ENCODE assay signal across 8 cellular contexts in genomic region chr19:8321760-8322637, GRCh38. TPM values are rescaled to one million over a fixed set of nuclear protein-coding genes. Genes with fewer than 3 reads are reported as not detected.
DNase-seq lines count a peak whose midpoint lies in the region; ATAC-seq and TF ChIP-seq lines count a peak whose summit lies in the region.

No MANE protein-coding gene starts in this region.

- H3K79me2 ChIP-seq in HCT116 (ENCODE audit: insufficient read depth, low read length) = peaks cover 57% of the 10 kb centered on the region

- no peaks in the 10 kb centered on the region for H3K9me3 Mint-ChIP-seq in activated B cell treated with CpG ODN at 0.5 μM for 24 hours

- H3K36me3 ChIP-seq in HCT116 (ENCODE audit: control insufficient read depth in 1 of 2, insufficient read depth in 2 of 2, low read length in 2 of 2) (peaks cover 11 to 25% of the 10 kb centered on the region in 2 experiments), rectal smooth muscle tissue (ENCODE audit: control insufficient read depth, insufficient read depth, low read length) (peaks cover 3% of the 10 kb centered on the region)

- H3K9me3 ChIP-seq in HCT116 (ENCODE audit: control insufficient read depth in 1 of 2, insufficient read depth in 1 of 2, low read depth in 1 of 2, low read length in 2 of 2) = no peaks in the 10 kb centered on the region

- peak overlapping the region; percentile 98 for H3K4me3 Mint-ChIP-seq in activated B cell treated with CpG ODN at 0.5 μM for 24 hours

- H3K9ac ChIP-seq in HCT116 (ENCODE audit: low read length) = peak overlapping the region; percentile 100
- H3K9ac ChIP-seq in rectal smooth muscle tissue (ENCODE audit: low read length) = peak overlapping the region; percentile 95

- POLR2A ChIA-PET in HCT116 (lab: Charles Lee) (interaction anchor here (0.9 to 4.1 kb wide), 3 partner anchors 11 to 17 kb away, joined by 4 to 37 read pairs (median 4); no protein-coding TSS in a partner anchor), activated B cell treated with CpG ODN at 0.5 μM for 24 hours (lab: Charles Lee) (interaction anchor here (0.6 to 2.3 kb wide), 17 partner anchors 11 to 1253 kb away, joined by 3 to 11 read pairs (median 6); partner anchors contain the start of genes HNRNPM, MARCHF2, RAB11B and ZNF414)

- no peak for ATAC-seq in HCT116
- ATAC-seq in activated B cell treated with CpG ODN at 0.5 μM for 24 hours (ENCODE audit: low read depth) = peak; percentile 4
- ATAC-seq in Right ventricle myocardium superior (ENCODE audit: poor library complexity) = peak; percentile 8
- ATAC-seq in GM21447 (IDR thresholded peaks at IDR 0.05; ENCODE audit: unreplicated experiment) = no peak

- peak overlapping the region; percentile 74 for H3K27ac ChIP-seq in HCT116 (ENCODE audit: low read depth, low read length)
- peak overlapping the region; percentile 91 for H3K27ac ChIP-seq in rectal smooth muscle tissue (ENCODE audit: low read depth, low read length)

- H3K27me3 ChIP-seq in HCT116 (ENCODE audit: insufficient read depth, low read length) (no peaks in the 10 kb centered on the region), rectal smooth muscle tissue (ENCODE audit: control insufficient read depth, insufficient read depth, low read length) (peaks cover 2% of the 10 kb centered on the region)

- H3K36me3 Mint-ChIP-seq in activated B cell treated with CpG ODN at 0.5 μM for 24 hours (ENCODE audit: low read depth) = peaks cover 41% of the 10 kb centered on the region

- H3K4me1 ChIP-seq in HCT116 (ENCODE audit: control insufficient read depth in 1 of 2, insufficient read depth in 2 of 2, low read length in 2 of 2) = peaks cover 12 to 25% of the 10 kb centered on the region in 2 experiments; a peak in 3 of 4 replicates
- peaks cover 10% of the 10 kb centered on the region for H3K4me1 ChIP-seq in rectal smooth muscle tissue (ENCODE audit: control insufficient read depth, insufficient read depth, low read length)

- no peaks in the 10 kb centered on the region for H3K9me2 ChIP-seq in HCT116 (ENCODE audit: insufficient read depth)

- H3K4me2 ChIP-seq in HCT116 (ENCODE audit: low read length) = peak overlapping the region; percentile 96

- H3K27me3 Mint-ChIP-seq in activated B cell treated with CpG ODN at 0.5 μM for 24 hours = peaks cover 4% of the 10 kb centered on the region

- no peak for TF ChIP-seq RAD21 in HCT116 (IDR thresholded peaks at IDR 0.05; ENCODE audit: low read depth)

- intact Hi-C loops in HCT116 (cut with micrococcal nuclease) (no loop called here), activated B cell treated with CpG ODN at 0.5 μM for 24 hours (cut with micrococcal nuclease) (loop anchor here (1.0 to 10.0 kb wide), 6 partner anchors 14 to 379 kb away; partner anchors contain the start of genes CD320, HNRNPM, RAB11B and TIMM44), Right ventricle myocardium superior (cut with DNase I) (no loop called here)

- peaks cover 5% of the 10 kb centered on the region; the same call in 1 of the 2 replicates for H4K20me1 ChIP-seq in HCT116 (ENCODE audit: insufficient read depth)

- H3K4me1 Mint-ChIP-seq in activated B cell treated with CpG ODN at 0.5 μM for 24 hours = peaks cover 37% of the 10 kb centered on the region

- no peak for TF ChIP-seq CTCF in HCT116 (IDR thresholded peaks at IDR 0.05 in 2 of 3, conservative IDR thresholded peaks at IDR 0.05 in 1 of 3; ENCODE audit: borderline replicate concordance in 1 of 3, insufficient read depth in 1 of 3, low read depth in 2 of 3, low read length in 2 of 3)
- TF ChIP-seq CTCF in activated B cell treated with CpG ODN at 0.5 μM for 24 hours (IDR thresholded peaks at IDR 0.05) = no peak

- H3K4me3 ChIP-seq in HCT116 (replicated peaks in 1 of 2; ENCODE audit: low read depth in 1 of 2, low read length in 2 of 2) = peak overlapping the region; percentile 91 to 100
- H3K4me3 ChIP-seq in rectal smooth muscle tissue (ENCODE audit: low read length) = peak overlapping the region; percentile 96

- no peak for DNase-seq in HCT116 (ENCODE audit: low read depth, low spot score)
- no peak for DNase-seq in activated B cell treated with CpG ODN at 0.5 μM for 24 hours
- DNase-seq in Right ventricle myocardium superior = no peak
- DNase-seq in G401 (ENCODE audit: low spot score) = no peak
- DNase-seq in mesenteric fat pad (ENCODE audit: low spot score) = no peak
- DNase-seq in HCEC 1CT = no peak

- H3K27ac Mint-ChIP-seq in activated B cell treated with CpG ODN at 0.5 μM for 24 hours = peak overlapping the region; percentile 96

- BruUV-seq in HCT116 (replicated peaks; lab: Mats Ljungman, UMichigan) = TSS peak; percentile 88

- TF ChIP-seq POLR2A in HCT116 (IDR thresholded peaks at IDR 0.05; ENCODE audit: borderline replicate concordance, extremely low read depth, insufficient read depth, insufficient read length) = no peak

- in situ Hi-C loops in G401 (cut with HindIII; ENCODE audit: low sequenced_read_pairs) = no loop called here

- RAD21 ChIA-PET in HCT116 (lab: Charles Lee; ENCODE audit: low non-redundant PET in 1 of 2, low total read pairs in 2 of 2, uncharacterized antibody in 2 of 2, unreplicated experiment in 2 of 2) = no interaction called here

- CTCF ChIA-PET in HCT116 (lab: Charles Lee) (no interaction called here), activated B cell treated with CpG ODN at 0.5 μM for 24 hours (lab: Charles Lee) (interaction anchor here (1.4 kb wide), 1 partner anchor 53 kb away, joined by 5 read pairs; no protein-coding TSS in a partner anchor)

- H2AFZ ChIP-seq in HCT116 (ENCODE audit: low read depth, low read length, poor library complexity, severe bottlenecking) = no peak overlapping the region

TF ChIP-seq in HCT116, 20 proteins besides CTCF, POLR2A, EP300 and RAD21:
- TF ChIP-seq CBX3 (IDR thresholded peaks at IDR 0.05; ENCODE audit: low read depth) (no peak), POLR2AphosphoS5 (IDR thresholded peaks at IDR 0.05; ENCODE audit: low read depth, low read length) (peak; percentile 40)

RNA-seq across cellular contexts. Expression of gene RPS28, which starts 0.7 kb away (rescaled TPM):
- total RNA-seq in HCT116 (2021; ENCODE audit: unreplicated experiment) (2,379 TPM), activated B cell treated with CpG ODN at 0.5 μM for 24 hours (3,149 and 3,168 TPM in 2 replicates), Right ventricle myocardium superior (1,119 TPM), mesenteric fat pad (1,239 TPM)
- polyA plus RNA-seq in HCT116 (2012) = 2,859 and 3,193 TPM in 2 replicates
- 791 and 831 TPM in 2 replicates for total RNA-seq in G401 (2014; rRNA removed; shearing (Covaris generic))

RNA-seq across cellular contexts. Expression of gene NDUFA7, which starts 0.8 kb away (rescaled TPM):
- 86.9 TPM for total RNA-seq in HCT116 (2021; ENCODE audit: unreplicated experiment)
- 126 and 168 TPM in 2 replicates for polyA plus RNA-seq in HCT116 (2012)
- total RNA-seq in activated B cell treated with CpG ODN at 0.5 μM for 24 hours = 31.1 and 35.8 TPM in 2 replicates
- 127 TPM for total RNA-seq in Right ventricle myocardium superior
- total RNA-seq in G401 (2014; rRNA removed; shearing (Covaris generic)) = 39.8 and 59.0 TPM in 2 replicates
- total RNA-seq in mesenteric fat pad = 39.9 TPM

RNA-seq across cellular contexts. Expression of gene CD320, which starts 13.8 kb away (rescaled TPM):
- total RNA-seq in HCT116 (2021; ENCODE audit: unreplicated experiment) (86.2 TPM), activated B cell treated with CpG ODN at 0.5 μM for 24 hours (23.7 and 24.6 TPM in 2 replicates), Right ventricle myocardium superior (34.5 TPM), mesenteric fat pad (55.2 TPM)
- 90.4 and 96.8 TPM in 2 replicates for polyA plus RNA-seq in HCT116 (2012)
- 141 and 173 TPM in 2 replicates for total RNA-seq in G401 (2014; rRNA removed; shearing (Covaris generic))

RNA-seq across cellular contexts. Expression of gene KANK3, which starts 21.1 kb away (rescaled TPM):
- 21.7 TPM for total RNA-seq in HCT116 (2021; ENCODE audit: unreplicated experiment)
- 13.1 and 14.4 TPM in 2 replicates for polyA plus RNA-seq in HCT116 (2012)
- 0.07 and 0.29 TPM in 2 replicates for total RNA-seq in activated B cell treated with CpG ODN at 0.5 μM for 24 hours
- total RNA-seq in Right ventricle myocardium superior = 21.8 TPM
- 0.81 and 1.2 TPM in 2 replicates for total RNA-seq in G401 (2014; rRNA removed; shearing (Covaris generic))
- total RNA-seq in mesenteric fat pad = 28.6 TPM

RNA-seq across cellular contexts. Expression of gene ANGPTL4, which starts 42.0 kb away (rescaled TPM):
- 54.8 TPM for total RNA-seq in HCT116 (2021; ENCODE audit: unreplicated experiment)
- polyA plus RNA-seq in HCT116 (2012) = 114 and 161 TPM in 2 replicates
- not detected in 2 replicates for total RNA-seq in activated B cell treated with CpG ODN at 0.5 μM for 24 hours
- total RNA-seq in Right ventricle myocardium superior = 13.9 TPM
- total RNA-seq in G401 (2014; rRNA removed; shearing (Covaris generic)) = 2.2 and 8.4 TPM in 2 replicates
- 753 TPM for total RNA-seq in mesenteric fat pad

Comparison
In these comparisons a context has a peak if more than half of its experiments do, and no peak if none do; other contexts are left out.
1. ATAC-seq: peak in activated B cell treated with CpG ODN at 0.5 μM for 24 hours (single experiment) and Right ventricle myocardium superior (single experiment); none in HCT116 (single experiment) and GM21447 (single experiment).